In genomic region chr4:165698272-165698671, GRCh38 we compare ENCODE assay signal across 33 cellular contexts.
"Had no signal": no experiment of that assay in that cellular context is flagged by ENCODE, and none has a peak within 500 bp of the region (broad histone marks: within the 10 kb centered on the region; RNA-seq: fewer than 3 reads in every experiment).

No MANE protein-coding gene starts in this region.

- DNase-seq: activated B cell treated with CpG ODN at 0.5 μM for 24 hours; activated CD4-positive, alpha-beta memory T cell treated with anti-CD3 and anti-CD28 coated beads for 36 hours; activated CD4-positive, alpha-beta T cell treated with anti-CD3 and anti-CD28 coated beads for 4 hours; activated CD4-positive, alpha-beta T cell treated with anti-CD3 and anti-CD28 coated beads, Interleukin-2, amount 10 ng/mL, durations not matched to agents 24 days and 14 days; activated CD4-positive, alpha-beta T cell treated with anti-CD3 and anti-CD28 coated beads, Interleukin-2, amount 50 U/mL, for 1 hour; activated CD4-positive, alpha-beta T cell treated with anti-CD3 and anti-CD28 coated beads, Interleukin-2, amount 50 U/mL, for 4 hours; activated CD4-positive, CD25-positive, alpha-beta regulatory T cell treated with anti-CD3 and anti-CD28 coated beads, Interleukin-2, amount 50 U/mL, for 72 hours; activated CD8-positive, alpha-beta memory T cell treated with anti-CD3 and anti-CD28 coated beads, Interleukin-2, amount 50 U/mL, for 4 hours; activated CD8-positive, alpha-beta T cell treated with anti-CD3 and anti-CD28 coated beads for 36 hours; activated effector memory CD4-positive, alpha-beta T cell treated with anti-CD3 and anti-CD28 coated beads, Interleukin-2, amount 50 U/mL, for 16 hours; activated gamma-delta T cell treated with Interleukin-2 at 50 U/mL for 16 hours; activated naive CD4-positive, alpha-beta T cell; activated naive CD4-positive, alpha-beta T cell treated with anti-CD3 and anti-CD28 coated beads for 36 hours; activated naive CD4-positive, alpha-beta T cell treated with anti-CD3 and anti-CD28 coated beads, Interleukin-2, amount 50 U/mL, for 16 hours; activated naive CD8-positive, alpha-beta T cell treated with anti-CD3 and anti-CD28 coated beads for 36 hours; activated T-cell treated with anti-CD3 and anti-CD28 coated beads for 4 hours; activated T-cell treated with anti-CD3 and anti-CD28 coated beads, Interleukin-2, amount 50 U/mL, for 1 hour; activated T-cell treated with anti-CD3 and anti-CD28 coated beads, Interleukin-2, amount 50 U/mL, for 4 hours; activated T-cell treated with anti-CD3 and anti-CD28 coated beads, Interleukin-2, amount 50 U/mL, for 72 hours; adrenal gland; amniotic stem cell; aorta; body of pancreas; brain microvascular endothelial cell; central memory CD4-positive, alpha-beta T cell; T-helper 2 cell; T-helper 9 cell had no signal

- H3K4me3 ChIP-seq: adrenal gland, body of pancreas, breast epithelium had no signal

- FAIRE-seq: astrocyte, TTC549 had no signal

- ATAC-seq: activated CD8-positive, alpha-beta T cell treated with anti-CD3 and anti-CD28 coated beads for 36 hours; activated naive CD4-positive, alpha-beta T cell treated with anti-CD3 and anti-CD28 coated beads, Interleukin-2, amount 50 U/mL, for 72 hours; activated T-cell treated with anti-CD3 and anti-CD28 coated beads, Interleukin-2, amount 50 U/mL, for 4 hours; activated T-cell treated with anti-CD3 and anti-CD28 coated beads, Interleukin-2, amount 50 U/mL, for 72 hours; activated T-helper 17 cell treated with anti-CD3 and anti-CD28 coated beads, Interleukin-2, amount 50 U/mL, for 72 hours; body of pancreas had no signal

- H3K36me3 ChIP-seq: adrenal gland, brain microvascular endothelial cell, breast epithelium had no signal

- H3K27me3 ChIP-seq: adrenal gland, body of pancreas, brain microvascular endothelial cell, breast epithelium had no signal

- H3K4me1 ChIP-seq: adrenal gland, body of pancreas, breast epithelium had no signal

- H3K27ac ChIP-seq: adrenal gland, body of pancreas, brain microvascular endothelial cell, breast epithelium, VCaP had no signal

- H3K9me3 ChIP-seq: adrenal gland, body of pancreas, breast epithelium had no signal
